In the genomic region with DNA sequence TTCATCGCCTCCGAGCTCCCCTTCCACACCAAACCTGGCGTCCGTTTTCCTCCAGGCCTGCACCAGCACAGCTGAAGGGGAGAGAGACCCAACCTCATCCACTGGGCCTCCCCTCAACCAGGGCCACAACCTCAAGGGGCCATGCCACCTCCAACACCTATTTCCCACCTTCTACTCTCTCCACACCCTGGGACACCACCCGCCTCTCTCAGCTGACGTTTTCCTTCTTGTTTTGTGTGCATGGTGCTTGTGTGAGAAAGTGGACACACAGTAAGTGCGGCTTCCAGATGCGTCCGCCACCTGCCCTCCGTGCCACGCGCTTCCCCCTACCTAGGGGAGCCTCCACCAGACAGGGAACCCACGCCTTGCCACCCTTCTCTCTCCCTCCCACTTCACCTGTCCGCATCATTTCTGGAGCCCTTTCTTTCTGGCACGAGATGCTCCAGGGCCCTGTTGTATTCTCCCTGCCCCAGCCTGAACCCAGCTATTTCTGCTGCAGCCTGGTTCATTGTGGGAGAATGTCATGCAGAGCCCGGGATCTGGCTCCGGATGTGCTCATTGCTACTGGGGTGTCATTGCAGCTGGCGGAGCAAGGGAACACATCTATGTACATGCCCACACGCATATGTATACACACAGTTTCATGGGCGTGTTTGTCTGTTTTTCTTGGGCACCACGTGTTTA, we compare ENCODE assay signal across 8 cellular contexts. TPM values are rescaled to one million over a fixed set of nuclear protein-coding genes. Genes with fewer than 3 reads are reported as not detected.
DNase-seq lines count a peak whose midpoint lies in the region; ATAC-seq and TF ChIP-seq lines count a peak whose summit lies in the region.

No MANE protein-coding gene starts in this region.

- no peak for TF ChIP-seq EP300 in upper lobe of left lung (IDR thresholded peaks at IDR 0.05)

- in situ Hi-C loops in astrocyte of the spinal cord (cut with HindIII; ENCODE audit: low sequenced_read_pairs), result no loop called here

- ATAC-seq in upper lobe of left lung (ENCODE audit: low FRiP score in 2 of 2) (no peak), HG02759 (IDR thresholded peaks at IDR 0.05; ENCODE audit: unreplicated experiment) (no peak), HG03139 (IDR thresholded peaks at IDR 0.05; ENCODE audit: unreplicated experiment) (no peak), GM21529 (IDR thresholded peaks at IDR 0.05; ENCODE audit: unreplicated experiment) (no peak)

- TF ChIP-seq CTCF in cardiac muscle cell (IDR thresholded peaks at IDR 0.05; ENCODE audit: low read depth, low read length), result no peak
- TF ChIP-seq CTCF in astrocyte of the spinal cord (IDR thresholded peaks at IDR 0.05; ENCODE audit: low read depth, low read length), result no peak
- no peak for TF ChIP-seq CTCF in lower leg skin (IDR thresholded peaks at IDR 0.05)
- no peak for TF ChIP-seq CTCF in upper lobe of left lung (IDR thresholded peaks at IDR 0.05)

- H3K36me3 ChIP-seq in cardiac muscle cell, result no peaks in the 10 kb centered on the region
- H3K36me3 ChIP-seq in upper lobe of left lung, result no peaks in the 10 kb centered on the region

- peak overlapping the region; percentile 98 for H3K27ac ChIP-seq in cardiac muscle cell
- H3K27ac ChIP-seq in upper lobe of left lung, result peak overlapping the region; percentile 94 to 99 (median 96)

- 30 to 31% methylated on average over 21 of the region's 21 CpGs for WGBS in lower leg skin, 2 donors
- WGBS in upper lobe of left lung, 2 donors, result 44 to 50% methylated on average over 19 to 21 of the region's 21 CpGs

- H3K27me3 ChIP-seq in cardiac muscle cell, result no peaks in the 10 kb centered on the region
- no peaks in the 10 kb centered on the region for H3K27me3 ChIP-seq in upper lobe of left lung

- H3K9me3 ChIP-seq in cardiac muscle cell (ENCODE audit: low read depth) (no peaks in the 10 kb centered on the region), upper lobe of left lung (no peaks in the 10 kb centered on the region)

- intact Hi-C loops in cardiac septum (cut with DNase I) (loop anchor here (5.0 kb wide), 1 partner anchor 115 kb away; the partner anchor contains the start of gene NADK), lower leg skin (cut with DNase I; ENCODE audit: low total_unique reads) (loop anchor here (10.0 kb wide), 1 partner anchor 107 kb away; no protein-coding TSS in a partner anchor)

- H3K4me3 ChIP-seq in cardiac muscle cell (peak overlapping the region; percentile 82), astrocyte of the spinal cord (ENCODE audit: low read depth, low read length) (peak overlapping the region; percentile 55), lower leg skin (ENCODE audit: low read depth, poor library complexity, severe bottlenecking) (peak overlapping the region; percentile 52), upper lobe of left lung (peak overlapping the region in 3 of 4 donors; percentile 90 to 96 (median 91))

- H3K4me1 ChIP-seq in cardiac muscle cell (ENCODE audit: low read depth) (peaks cover 28% of the 10 kb centered on the region), upper lobe of left lung (peaks cover 34 to 57% (median 45%) of the 10 kb centered on the region in 4 donors)

- no peak for TF ChIP-seq POLR2A in lower leg skin (IDR thresholded peaks at IDR 0.05)
- no peak for TF ChIP-seq POLR2A in upper lobe of left lung (IDR thresholded peaks at IDR 0.05)

- DNase-seq in cardiac muscle cell (ENCODE audit: low read depth in 1 of 2, low spot score in 1 of 2) (no peak), cardiac septum (ENCODE audit: low spot score) (no peak), astrocyte of the spinal cord (ENCODE audit: low read depth, low spot score) (no peak), lower leg skin (ENCODE audit: low spot score in 2 of 2) (peak in 1 of 2 donors; percentile 59), upper lobe of left lung (peak in 1 of 2 donors; percentile 58)

RNA-seq across cellular contexts. Expression of gene GNB1, which starts 1.3 kb away (rescaled TPM):
- total RNA-seq in cardiac muscle cell (85.5 and 93.5 TPM in 2 replicates), cardiac septum (183 TPM), lower leg skin (100 to 1,000 TPM; 103 to 141 (median 123) TPM), upper lobe of left lung (100 to 1,000 TPM; 126 to 386 (median 173) TPM)
- 185 and 196 TPM in 2 replicates for polyA plus RNA-seq in cardiac muscle cell

RNA-seq across cellular contexts. Expression of gene CALML6, which starts 22.8 kb away (rescaled TPM):
- total RNA-seq in cardiac muscle cell (0.63 TPM in 1 of 2 replicates, not detected in the other), cardiac septum (0.16 TPM), lower leg skin (under 1 TPM; 0.13 to 0.89 (median 0.65) TPM), upper lobe of left lung (under 1 TPM in 3 of 6 donors, not detected in 3; 0.37 to 0.57 (median 0.39) TPM)
- 0.28 TPM in 1 of 2 replicates, not detected in the other for polyA plus RNA-seq in cardiac muscle cell

RNA-seq across cellular contexts. Expression of gene TMEM52, which starts 26.9 kb away (rescaled TPM):
- total RNA-seq in cardiac muscle cell (6.9 and 7.1 TPM in 2 replicates), cardiac septum (0.70 TPM), lower leg skin (1 to 10 TPM; 2.9 to 6.4 (median 4.1) TPM), upper lobe of left lung (1 to 10 TPM in 4 of 6 donors, under 1 TPM in 1, not detected in 1; 0.59 to 3.8 (median 2.7) TPM)
- 4.2 and 16.6 TPM in 2 replicates for polyA plus RNA-seq in cardiac muscle cell
